ENCODE assay signal across 25 cellular contexts in the genomic region with DNA sequence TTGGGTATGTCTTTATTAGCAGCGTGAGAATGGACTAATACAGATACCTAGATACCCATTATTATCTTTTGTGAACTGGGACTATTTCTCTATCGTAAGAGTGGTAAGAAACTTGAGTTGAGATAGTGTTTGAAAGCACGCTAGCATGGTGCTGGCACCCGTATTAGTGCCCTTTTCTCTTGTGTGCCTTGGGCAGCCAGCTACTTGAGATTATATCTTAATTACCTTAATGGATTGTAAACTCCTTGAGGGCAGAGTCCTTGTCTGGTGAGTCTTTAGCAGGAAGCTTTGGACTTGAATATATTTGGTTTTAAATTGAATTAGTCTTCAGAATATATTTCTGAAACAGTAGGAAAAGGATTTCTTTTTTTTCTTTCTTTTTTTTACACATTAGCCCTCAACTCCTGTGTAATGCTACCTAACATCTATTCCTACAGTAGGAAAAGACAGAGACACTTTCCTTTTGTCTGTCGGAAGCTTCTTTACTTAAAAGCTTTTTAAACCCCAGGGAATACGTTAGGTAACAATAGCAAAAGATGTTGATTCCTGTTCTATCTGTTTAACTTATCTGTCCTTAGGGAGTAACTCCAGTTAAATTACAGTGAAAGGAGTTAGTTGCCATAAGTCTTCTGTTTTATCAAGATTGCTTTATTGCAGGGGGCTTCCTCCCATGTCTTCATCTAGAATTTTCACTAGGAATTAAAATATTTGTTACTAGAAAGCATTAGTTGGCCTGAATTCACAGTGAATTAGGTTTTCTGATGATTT. TPM values are rescaled to one million over a fixed set of nuclear protein-coding genes. Genes with fewer than 3 reads are reported as not detected.
DNase-seq lines count a peak whose midpoint lies in the region; ATAC-seq and TF ChIP-seq lines count a peak whose summit lies in the region.
"Had no signal": no experiment of that assay in that cellular context is flagged by ENCODE, and none has a peak within 500 bp of the region (broad histone marks: within the 10 kb centered on the region; RNA-seq: fewer than 3 reads in every experiment).

No MANE protein-coding gene starts in this region.

- peak; percentile 19 for DNase-seq in NCI-H2171 treated with DMSO at 0.1 percent for 48 hours (lab: John Stamatoyannopoulos, UW)
- no peak for DNase-seq in NCI-H2171 (lab: John Stamatoyannopoulos, UW)
- no peak for DNase-seq in activated naive CD8-positive, alpha-beta T cell treated with anti-CD3 and anti-CD28 coated beads, Interleukin-2, amount 50 U/mL, for 24 hours
- peak; percentile 96 to 99 for DNase-seq in trophoblast cell
- no peak for DNase-seq in anterior cingulate cortex (lab: John Stamatoyannopoulos, UW)
- DNase-seq in lower lobe of right lung, result no peak
- no peak for DNase-seq in activated CD4-positive, alpha-beta T cell treated with anti-CD3 and anti-CD28 coated beads for 4 hours
- DNase-seq: 8988T; activated CD8-positive, alpha-beta memory T cell treated with anti-CD3 and anti-CD28 coated beads for 24 hours; activated T-cell treated with anti-CD3 and anti-CD28 coated beads, Interleukin-2, amount 50 U/mL, for 24 hours; caudate nucleus; dermis blood vessel endothelial cell; GDM1; GOT3; NCI-H1694; NCI-H345; Right ventricle myocardium superior; stimulated activated CD8-positive, alpha-beta memory T cell treated with anti-CD3 and anti-CD28 coated beads, Interleukin-4, amount 100 ng/mL, for 48 hours; upper lobe of right lung had no signal

- H3K4me1 ChIP-seq in HEK293 (ENCODE audit: control insufficient read depth, insufficient read depth, low read length), result peaks cover 26% of the 10 kb centered on the region
- H3K4me1 ChIP-seq in trophoblast cell (ENCODE audit: control insufficient read depth in 1 of 2, insufficient read depth in 2 of 2, low read length in 2 of 2), result peaks cover 7 to 10% of the 10 kb centered on the region in 2 experiments
- H3K4me1 ChIP-seq in lower lobe of right lung, result peaks cover 93% of the 10 kb centered on the region

- peaks cover 48% of the 10 kb centered on the region for H3K36me3 Mint-ChIP-seq in activated naive CD8-positive, alpha-beta T cell treated with anti-CD3 and anti-CD28 coated beads, Interleukin-2, amount 50 U/mL, for 24 hours (ENCODE audit: low read depth)

- H2BK5ac ChIP-seq in trophoblast cell (ENCODE audit: low read depth, low read length, poor library complexity), result no peak overlapping the region

- no peak overlapping the region for H4K91ac ChIP-seq in trophoblast cell (ENCODE audit: low read depth, low read length)

- H3K9me3 ChIP-seq in HEK293 (ENCODE audit: control insufficient read depth, insufficient read depth, low read depth, low read length), result no peaks in the 10 kb centered on the region
- no peaks in the 10 kb centered on the region for H3K9me3 ChIP-seq in trophoblast cell (ENCODE audit: insufficient read depth, low read depth, low read length)
- no peaks in the 10 kb centered on the region for H3K9me3 ChIP-seq in lower lobe of right lung
- H3K9me3 ChIP-seq: ascending aorta, gastroesophageal sphincter, upper lobe of right lung had no signal

- no peaks in the 10 kb centered on the region for H3K27me3 Mint-ChIP-seq in activated naive CD8-positive, alpha-beta T cell treated with anti-CD3 and anti-CD28 coated beads, Interleukin-2, amount 50 U/mL, for 24 hours
- H3K27me3 Mint-ChIP-seq: activated T-cell treated with anti-CD3 and anti-CD28 coated beads, Interleukin-2, amount 50 U/mL, for 24 hours; progenitor cell of endocrine pancreas had no signal

- TF ChIP-seq CTCF in HEK293 (tag by site-specific recombination; IDR thresholded peaks at IDR 0.05) (no peak), lower lobe of right lung (IDR thresholded peaks at IDR 0.05) (no peak)

- H2BK120ac ChIP-seq in trophoblast cell (ENCODE audit: insufficient read depth, low read length, poor library complexity), result no peak overlapping the region

- no peak overlapping the region for H3K9ac ChIP-seq in trophoblast cell (ENCODE audit: low read length)
- H3K9ac ChIP-seq: neural progenitor cell had no signal

- H4K12ac ChIP-seq in trophoblast cell (ENCODE audit: low read depth, low read length), result no peak overlapping the region

- no peak overlapping the region for H3K18ac ChIP-seq in trophoblast cell (ENCODE audit: low read length)

- H3K79me1 ChIP-seq in trophoblast cell (ENCODE audit: low read length), result no peaks in the 10 kb centered on the region

- H3K4ac ChIP-seq in trophoblast cell (ENCODE audit: low read depth, low read length), result no peak overlapping the region

- H3K14ac ChIP-seq in trophoblast cell (ENCODE audit: low read length), result no peak overlapping the region

- H3K4me3 ChIP-seq in HEK293 (ENCODE audit: low read depth, low read length), result no peak overlapping the region
- H3K4me3 ChIP-seq in trophoblast cell (ENCODE audit: low read depth, low read length), result no peak overlapping the region
- H3K4me3 ChIP-seq in lower lobe of right lung, result no peak overlapping the region
- H3K4me3 ChIP-seq: ascending aorta, gastroesophageal sphincter, neural progenitor cell, upper lobe of right lung had no signal

- intact Hi-C loops in lower lobe of right lung (cut with DNase I), result no loop called here

- ATAC-seq in activated naive CD8-positive, alpha-beta T cell treated with anti-CD3 and anti-CD28 coated beads, Interleukin-2, amount 50 U/mL, for 24 hours, result no peak
- no peak for ATAC-seq in lower lobe of right lung
- ATAC-seq: activated CD4-positive, CD25-positive, alpha-beta regulatory T cell treated with anti-CD3 and anti-CD28 coated beads, Interleukin-2, amount 50 U/mL, for 24 hours; gastroesophageal sphincter; upper lobe of right lung had no signal

- H3K36me3 ChIP-seq in HEK293 (ENCODE audit: control insufficient read depth in 2 of 2, insufficient read depth in 1 of 2, low read length in 2 of 2), result no peaks in the 10 kb centered on the region
- peaks cover 0 to 1% of the 10 kb centered on the region in 2 experiments for H3K36me3 ChIP-seq in trophoblast cell (ENCODE audit: control insufficient read depth in 1 of 2, insufficient read depth in 2 of 2, low read length in 2 of 2)
- no peaks in the 10 kb centered on the region for H3K36me3 ChIP-seq in lower lobe of right lung
- H3K36me3 ChIP-seq: ascending aorta, gastroesophageal sphincter, neural progenitor cell, upper lobe of right lung had no signal

- H3K4me1 Mint-ChIP-seq in activated naive CD8-positive, alpha-beta T cell treated with anti-CD3 and anti-CD28 coated beads, Interleukin-2, amount 50 U/mL, for 24 hours, result peaks cover 86% of the 10 kb centered on the region

- no peak overlapping the region for H2BK12ac ChIP-seq in trophoblast cell (ENCODE audit: low read length)

- POLR2A ChIA-PET in HEK293 (lab: Yijun Ruan, JAX), result no interaction called here

- H3K27ac ChIP-seq in HEK293 (ENCODE audit: extremely low read depth, low read depth, low read length), result no peak overlapping the region
- no peak overlapping the region for H3K27ac ChIP-seq in trophoblast cell (ENCODE audit: low read depth, low read length)
- no peak overlapping the region for H3K27ac ChIP-seq in lower lobe of right lung
- H3K27ac ChIP-seq: ascending aorta, neural progenitor cell, upper lobe of right lung had no signal

- peak overlapping the region; percentile 11 for H3K27ac Mint-ChIP-seq in activated naive CD8-positive, alpha-beta T cell treated with anti-CD3 and anti-CD28 coated beads, Interleukin-2, amount 50 U/mL, for 24 hours
- H3K27ac Mint-ChIP-seq: neural progenitor cell had no signal

- no CpG with 5 or more reads among the region's 6 CpGs for WGBS in trophoblast cell (ENCODE audit: extremely low coverage, insufficient coverage, insufficient read length)

- H3K9me3 Mint-ChIP-seq in activated naive CD8-positive, alpha-beta T cell treated with anti-CD3 and anti-CD28 coated beads, Interleukin-2, amount 50 U/mL, for 24 hours, result peaks cover 9% of the 10 kb centered on the region

- H2AK5ac ChIP-seq in trophoblast cell (ENCODE audit: low read length), result no peak overlapping the region

- no peak overlapping the region for H3K4me2 ChIP-seq in trophoblast cell (ENCODE audit: low read length)
- H3K4me2 ChIP-seq: neural progenitor cell had no signal

- H4K8ac ChIP-seq in trophoblast cell (ENCODE audit: low read depth, low read length), result no peak overlapping the region

- CTCF ChIA-PET in HEK293 (lab: Yijun Ruan, JAX), result interaction anchor here (0.7 kb wide), 1 partner anchor 431 kb away, joined by 3 read pairs; no protein-coding TSS in a partner anchor

- H2AFZ ChIP-seq in trophoblast cell (ENCODE audit: insufficient read depth, low read length, poor library complexity), result no peak overlapping the region
- H2AFZ ChIP-seq: neural progenitor cell had no signal

- H3K27me3 ChIP-seq in trophoblast cell (ENCODE audit: insufficient read depth, low read length), result no peaks in the 10 kb centered on the region
- H3K27me3 ChIP-seq in lower lobe of right lung (ENCODE audit: low read depth), result no peaks in the 10 kb centered on the region
- H3K27me3 ChIP-seq: ascending aorta, gastroesophageal sphincter, neural progenitor cell, upper lobe of right lung had no signal

- no peak overlapping the region for H3K23ac ChIP-seq in trophoblast cell (ENCODE audit: low read length)

- H3K79me2 ChIP-seq in trophoblast cell (ENCODE audit: control insufficient read depth, insufficient read depth, low read length, poor library complexity), result peaks cover 2% of the 10 kb centered on the region

- no peak overlapping the region for H3K4me3 Mint-ChIP-seq in activated naive CD8-positive, alpha-beta T cell treated with anti-CD3 and anti-CD28 coated beads, Interleukin-2, amount 50 U/mL, for 24 hours
- H3K4me3 Mint-ChIP-seq: activated T-cell treated with anti-CD3 and anti-CD28 coated beads, Interleukin-2, amount 50 U/mL, for 24 hours; neural progenitor cell had no signal

TF ChIP-seq in HEK293, 187 proteins besides CTCF, POLR2A, EP300 and RAD21 (continues in another document):
- TF ChIP-seq, protein P1, sequence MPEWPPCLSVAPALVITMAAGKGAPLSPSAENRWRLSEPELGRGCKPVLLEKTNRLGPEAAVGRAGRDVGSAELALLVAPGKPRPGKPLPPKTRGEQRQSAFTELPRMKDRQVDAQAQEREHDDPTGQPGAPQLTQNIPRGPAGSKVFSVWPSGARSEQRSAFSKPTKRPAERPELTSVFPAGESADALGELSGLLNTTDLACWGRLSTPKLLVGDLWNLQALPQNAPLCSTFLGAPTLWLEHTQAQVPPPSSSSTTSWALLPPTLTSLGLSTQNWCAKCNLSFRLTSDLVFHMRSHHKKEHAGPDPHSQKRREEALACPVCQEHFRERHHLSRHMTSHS (tag by site-specific recombination; IDR thresholded peaks at IDR 0.05), result no peak
- TF ChIP-seq WT1 (tag by site-specific recombination; IDR thresholded peaks at IDR 0.05) (peak; percentile 80), ZNF433 (tag by site-specific recombination; IDR thresholded peaks at IDR 0.05; ENCODE audit: low read depth) (no peak), ZNF596 (tag by site-specific recombination; IDR thresholded peaks at IDR 0.05) (no peak), ZFP37 (tag by site-specific recombination; IDR thresholded peaks at IDR 0.05) (no peak), OSR2 (tag by site-specific recombination; IDR thresholded peaks at IDR 0.05) (peak; percentile 35; the same call in 1 of the 2 replicates)

RNA-seq across cellular contexts. Expression of gene TOP1, which starts 26.0 kb away (rescaled TPM):
- 225 and 236 TPM in 2 replicates for polyA plus RNA-seq in trophoblast cell (2013)
- total RNA-seq in lower lobe of right lung, result 52.0 TPM

Comparison
In these comparisons a context has a peak if more than half of its experiments do, and no peak if none do; other contexts are left out.
1. DNase-seq: peak in NCI-H2171 treated with DMSO at 0.1 percent for 48 hours (single experiment) and trophoblast cell (2 of 2); none in NCI-H2171 (single experiment), activated naive CD8-positive, alpha-beta T cell treated with anti-CD3 and anti-CD28 coated beads, Interleukin-2, amount 50 U/mL, for 24 hours (single experiment), anterior cingulate cortex (0 of 58), lower lobe of right lung (single experiment) and activated CD4-positive, alpha-beta T cell treated with anti-CD3 and anti-CD28 coated beads for 4 hours (0 of 2).